ENCODE assay signal across 14 cellular contexts in genomic region chr9:114347675-114348074, GRCh38. TPM values are rescaled to one million over a fixed set of nuclear protein-coding genes. Genes with fewer than 3 reads are reported as not detected.
DNase-seq lines count a peak whose midpoint lies in the region; ATAC-seq, FAIRE-seq and TF ChIP-seq lines count a peak whose summit lies in the region.
"Had no signal": no experiment of that assay in that cellular context is flagged by ENCODE, and none has a peak within 500 bp of the region (broad histone marks: within the 10 kb centered on the region; RNA-seq: fewer than 3 reads in every experiment).

No MANE protein-coding gene starts in this region.

- POLR2A ChIA-PET in CD8-positive, alpha-beta memory T cell (lab: Charles Lee) = interaction anchor here (1.5 kb wide), 1 partner anchor 15 kb away, joined by 4 read pairs; no protein-coding TSS in a partner anchor
- POLR2A ChIA-PET in activated B cell treated with CpG ODN at 0.5 μM for 24 hours (lab: Charles Lee) = interaction anchor here (2.7 to 13.9 kb wide), 2 partner anchors 37 to 51 kb away, joined by 30 to 188 read pairs; partner anchors contain the start of gene AKNA

- no peak overlapping the region for H3K27ac ChIP-seq in CD8-positive, alpha-beta memory T cell (ENCODE audit: low read depth, low read length)
- peak overlapping the region in 3 of 4 donors; percentile 79 to 84 (median 83) for H3K27ac ChIP-seq in sigmoid colon
- H3K27ac ChIP-seq in coronary artery = no peak overlapping the region
- H3K27ac ChIP-seq: right atrium auricular region had no signal

- peaks cover 86% of the 10 kb centered on the region for H3K36me3 ChIP-seq in CD8-positive, alpha-beta memory T cell (ENCODE audit: insufficient read depth, low read length)
- peaks cover 16 to 80% (median 23%) of the 10 kb centered on the region in 4 donors for H3K36me3 ChIP-seq in sigmoid colon

- TF ChIP-seq EP300 in sigmoid colon (IDR thresholded peaks at IDR 0.05) = no peak

- H3K9me3 Mint-ChIP-seq in CD8-positive, alpha-beta memory T cell = peaks cover 0 to 2% (median 0%) of the 10 kb centered on the region in 5 donors
- H3K9me3 Mint-ChIP-seq in activated B cell treated with CpG ODN at 0.5 μM for 24 hours = no peaks in the 10 kb centered on the region

- no peak overlapping the region for H3K4me3 Mint-ChIP-seq in CD8-positive, alpha-beta memory T cell
- H3K4me3 Mint-ChIP-seq in activated B cell treated with CpG ODN at 0.5 μM for 24 hours = no peak overlapping the region

- no peak for DNase-seq in CD8-positive, alpha-beta memory T cell
- DNase-seq in activated B cell treated with CpG ODN at 0.5 μM for 24 hours (no peak), frontal cortex (ENCODE audit: low spot score in 2 of 2) (peak; percentile 57 to 58), sigmoid colon (no peak), KG1 (lab: John Stamatoyannopoulos, UW) (no peak), coronary artery (ENCODE audit: low spot score) (no peak)
- DNase-seq: activated T-cell treated with anti-CD3 and anti-CD28 coated beads for 4 hours, esophagus squamous epithelium, MV-4-11, NCI-H345, tibial artery had no signal

- H3K9me3 ChIP-seq in CD8-positive, alpha-beta memory T cell (ENCODE audit: low read length) = no peaks in the 10 kb centered on the region
- no peaks in the 10 kb centered on the region for H3K9me3 ChIP-seq in sigmoid colon
- H3K9me3 ChIP-seq: esophagus squamous epithelium, right atrium auricular region, tibial artery had no signal

- no peak for ATAC-seq in activated B cell treated with CpG ODN at 0.5 μM for 24 hours (ENCODE audit: low read depth)
- no peak for ATAC-seq in HG02798 (IDR thresholded peaks at IDR 0.05; ENCODE audit: poor library complexity, unreplicated experiment)

- intact Hi-C loops in activated B cell treated with CpG ODN at 0.5 μM for 24 hours (cut with micrococcal nuclease) = loop anchor here (1.0 to 2.0 kb wide), 2 partner anchors 8 to 269 kb away; no protein-coding TSS in a partner anchor
- intact Hi-C loops in sigmoid colon (cut with DNase I) = loop anchor here (2.0 kb wide), 3 partner anchors 41 to 157 kb away; partner anchors contain the start of gene WHRN

- H3K27me3 ChIP-seq in CD8-positive, alpha-beta memory T cell (ENCODE audit: insufficient read depth, low read length, poor library complexity, severe bottlenecking) = no peaks in the 10 kb centered on the region
- no peaks in the 10 kb centered on the region for H3K27me3 ChIP-seq in sigmoid colon
- H3K27me3 ChIP-seq: cardiac muscle cell, esophagus squamous epithelium, right atrium auricular region, tibial artery had no signal

- no peak overlapping the region for H3K4me3 ChIP-seq in CD8-positive, alpha-beta memory T cell (ENCODE audit: low read length)
- H3K4me3 ChIP-seq in sigmoid colon (no peak overlapping the region), coronary artery (no peak overlapping the region)
- H3K4me3 ChIP-seq: cardiac muscle cell, esophagus squamous epithelium, right atrium auricular region, tibial artery had no signal

- peaks cover 39% of the 10 kb centered on the region for H3K4me1 ChIP-seq in CD8-positive, alpha-beta memory T cell (ENCODE audit: insufficient read depth, low read length)
- peaks cover 0 to 56% (median 40%) of the 10 kb centered on the region in 4 donors for H3K4me1 ChIP-seq in sigmoid colon

- peaks cover 26 to 94% (median 27%) of the 10 kb centered on the region in 3 donors for H3K36me3 Mint-ChIP-seq in CD8-positive, alpha-beta memory T cell
- H3K36me3 Mint-ChIP-seq in activated B cell treated with CpG ODN at 0.5 μM for 24 hours (ENCODE audit: low read depth) = peaks cover 95% of the 10 kb centered on the region

- TF ChIP-seq POLR2A in sigmoid colon (IDR thresholded peaks at IDR 0.05) = no peak

- H3K4me1 Mint-ChIP-seq in CD8-positive, alpha-beta memory T cell = peaks cover 47 to 84% (median 49%) of the 10 kb centered on the region in 3 donors
- peaks cover 41% of the 10 kb centered on the region for H3K4me1 Mint-ChIP-seq in activated B cell treated with CpG ODN at 0.5 μM for 24 hours

- no peak for TF ChIP-seq CTCF in activated B cell treated with CpG ODN at 0.5 μM for 24 hours (IDR thresholded peaks at IDR 0.05)
- TF ChIP-seq CTCF in sigmoid colon (IDR thresholded peaks at IDR 0.05) = no peak
- no peak for TF ChIP-seq CTCF in coronary artery (IDR thresholded peaks at IDR 0.05)

- peaks cover 0 to 2% of the 10 kb centered on the region in 2 donors for H3K27me3 Mint-ChIP-seq in CD8-positive, alpha-beta memory T cell
- no peaks in the 10 kb centered on the region for H3K27me3 Mint-ChIP-seq in activated B cell treated with CpG ODN at 0.5 μM for 24 hours

- CTCF ChIA-PET in CD8-positive, alpha-beta memory T cell (lab: Charles Lee) = interaction anchor here (0.9 to 3.2 kb wide), 5 partner anchors 8 to 306 kb away, joined by 3 to 8 read pairs (median 4); partner anchors contain the start of gene AKNA
- CTCF ChIA-PET in activated B cell treated with CpG ODN at 0.5 μM for 24 hours (lab: Charles Lee) = interaction anchor here (1.3 kb wide), 1 partner anchor 43 kb away, joined by 3 read pairs; no protein-coding TSS in a partner anchor

- peak overlapping the region in 7 of 8 donors; percentile 82 to 97 (median 92) for H3K27ac Mint-ChIP-seq in CD8-positive, alpha-beta memory T cell
- H3K27ac Mint-ChIP-seq in activated B cell treated with CpG ODN at 0.5 μM for 24 hours = peak overlapping the region; percentile 94

- FAIRE-seq in frontal cortex (lab: Jason Lieb, UNC) = no peak

- WGBS in sigmoid colon, 2 donors = 71 to 86% methylated on average over 15 of the region's 15 CpGs

RNA-seq across cellular contexts. Expression of gene ORM2, which starts 18.0 kb away (rescaled TPM):
- total RNA-seq in CD8-positive, alpha-beta memory T cell = not detected
- not detected for polyA plus RNA-seq in CD8-positive, alpha-beta memory T cell
- not detected in 2 replicates for total RNA-seq in activated B cell treated with CpG ODN at 0.5 μM for 24 hours
- not detected for total RNA-seq in frontal cortex
- not detected for total RNA-seq in sigmoid colon
- under 1 TPM in 1 of 3 donors, not detected in 2; 0.38 TPM for polyA plus RNA-seq in sigmoid colon
- total RNA-seq: cardiac muscle cell, esophagus squamous epithelium, right atrium auricular region had no signal
- polyA plus RNA-seq: cardiac muscle cell had no signal

RNA-seq across cellular contexts. Expression of gene ORM1, which starts 24.8 kb away (rescaled TPM):
- total RNA-seq in CD8-positive, alpha-beta memory T cell = not detected
- not detected for polyA plus RNA-seq in CD8-positive, alpha-beta memory T cell
- total RNA-seq in activated B cell treated with CpG ODN at 0.5 μM for 24 hours (not detected in 2 replicates), frontal cortex (0.82 TPM), sigmoid colon (not detected)
- 1 to 10 TPM in 2 of 3 donors, not detected in 1; 1.1 to 1.8 TPM for polyA plus RNA-seq in sigmoid colon
- total RNA-seq: cardiac muscle cell, right atrium auricular region had no signal

RNA-seq across cellular contexts. Expression of gene AKNA, which starts 40.1 kb away (rescaled TPM):
- 100 to 1,000 TPM; 126 TPM for total RNA-seq in CD8-positive, alpha-beta memory T cell
- 45.6 TPM for polyA plus RNA-seq in CD8-positive, alpha-beta memory T cell
- total RNA-seq in activated B cell treated with CpG ODN at 0.5 μM for 24 hours (283 and 322 TPM in 2 replicates), frontal cortex (3.3 TPM), sigmoid colon (10 to 100 TPM; 13.6 to 18.6 (median 17.7) TPM)
- 10 to 100 TPM in 2 of 3 donors, 1 to 10 TPM in 1; 9.9 to 81.6 (median 10.2) TPM for polyA plus RNA-seq in sigmoid colon

Comparison
In these comparisons a context has a peak if more than half of its experiments do, and no peak if none do; other contexts are left out.
1. DNase-seq: peak in frontal cortex (2 of 2); none in CD8-positive, alpha-beta memory T cell (0 of 5), activated B cell treated with CpG ODN at 0.5 μM for 24 hours (single experiment), sigmoid colon (single experiment), KG1 (single experiment) and coronary artery (single experiment).
2. H3K27ac ChIP-seq: peak in sigmoid colon (3 of 4); none in CD8-positive, alpha-beta memory T cell (single experiment) and coronary artery (0 of 2).
3. RNA of gene AKNA, which starts 40.1 kb away (total RNA-seq): 283 to 322 TPM in activated B cell treated with CpG ODN at 0.5 μM for 24 hours and 126 TPM in CD8-positive, alpha-beta memory T cell; 13.6 to 18.6 TPM in sigmoid colon and 3.3 TPM in frontal cortex (single experiment); every median in the first group is over 4 times any median in the second.